Comparison of ENCODE assay signal across 8 cellular contexts in genomic region chr6:142301421-142302391, GRCh38. TPM values are rescaled to one million over a fixed set of nuclear protein-coding genes. Genes with fewer than 3 reads are reported as not detected.
DNase-seq lines count a peak whose midpoint lies in the region; ATAC-seq and TF ChIP-seq lines count a peak whose summit lies in the region.

Gene ADGRG6 (plus strand): TSS chr6:142302007. CDS start chr6:142302330, 323 bp downstream.

- no peak within 1 kb of the TSS for H3K27ac ChIP-seq in uterus

- peak; percentile 80 for DNase-seq in NCI-H69 (lab: John Stamatoyannopoulos, UW)
- DNase-seq in germinal center (ENCODE audit: low spot score), result peak; percentile 28
- no peak for DNase-seq in osteocyte (ENCODE audit: extremely low spot score, unreplicated experiment)
- DNase-seq in uterus, result no peak
- no peak for DNase-seq in NCI-H2196 treated with DMSO at 0.1 percent for 48 hours (lab: John Stamatoyannopoulos, UW; ENCODE audit: unreplicated experiment)

- H3K4me1 Mint-ChIP-seq in activated T-helper 17 cell treated with anti-CD3 and anti-CD28 coated beads, Interleukin-2, amount 50 U/mL, for 72 hours, result no peaks in the 10 kb centered on the region
- peaks cover 16% of the 10 kb centered on the region for H3K4me1 Mint-ChIP-seq in osteocyte (ENCODE audit: unreplicated experiment)

- peaks cover 0 to 5% of the 10 kb centered on the region in 2 donors for H3K4me1 ChIP-seq in uterus

- TF ChIP-seq CTCF in osteocyte (IDR thresholded peaks at IDR 0.05) (no peak), uterus (IDR thresholded peaks at IDR 0.05) (no peak)

- no peaks in the 10 kb centered on the region for H3K27me3 ChIP-seq in uterus

- peak within 1 kb of the TSS; percentile 59 for H3K4me3 Mint-ChIP-seq in activated T-helper 17 cell treated with anti-CD3 and anti-CD28 coated beads, Interleukin-2, amount 50 U/mL, for 72 hours
- H3K4me3 Mint-ChIP-seq in osteocyte (ENCODE audit: unreplicated experiment), result peak within 1 kb of the TSS; percentile 75

- H3K27me3 Mint-ChIP-seq in activated T-helper 17 cell treated with anti-CD3 and anti-CD28 coated beads, Interleukin-2, amount 50 U/mL, for 72 hours, result peaks cover 20% of the 10 kb centered on the region
- peaks cover 4% of the 10 kb centered on the region for H3K27me3 Mint-ChIP-seq in osteocyte (ENCODE audit: unreplicated experiment)

- no peaks in the 10 kb centered on the region for H3K36me3 ChIP-seq in uterus

- ATAC-seq in GM18511 (IDR thresholded peaks at IDR 0.05; ENCODE audit: unreplicated experiment), result peak; percentile 78
- ATAC-seq in HG02798 (IDR thresholded peaks at IDR 0.05; ENCODE audit: poor library complexity, unreplicated experiment), result peak; percentile 76
- peak; percentile 78 for ATAC-seq in activated T-helper 17 cell treated with anti-CD3 and anti-CD28 coated beads, Interleukin-2, amount 50 U/mL, for 72 hours (replicated peaks)

- no peaks in the 10 kb centered on the region for H3K9me3 ChIP-seq in uterus

- no peaks in the 10 kb centered on the region for H3K36me3 Mint-ChIP-seq in activated T-helper 17 cell treated with anti-CD3 and anti-CD28 coated beads, Interleukin-2, amount 50 U/mL, for 72 hours (ENCODE audit: low read depth)
- no peaks in the 10 kb centered on the region for H3K36me3 Mint-ChIP-seq in osteocyte (ENCODE audit: unreplicated experiment)

- H3K9me3 Mint-ChIP-seq in activated T-helper 17 cell treated with anti-CD3 and anti-CD28 coated beads, Interleukin-2, amount 50 U/mL, for 72 hours, result no peaks in the 10 kb centered on the region
- no peaks in the 10 kb centered on the region for H3K9me3 Mint-ChIP-seq in osteocyte (ENCODE audit: unreplicated experiment)

- TF ChIP-seq POLR2A in uterus (IDR thresholded peaks at IDR 0.05), result no peak

- no peak within 1 kb of the TSS for H3K27ac Mint-ChIP-seq in activated T-helper 17 cell treated with anti-CD3 and anti-CD28 coated beads, Interleukin-2, amount 50 U/mL, for 72 hours
- no peak within 1 kb of the TSS for H3K27ac Mint-ChIP-seq in osteocyte (ENCODE audit: unreplicated experiment)

- H3K4me3 ChIP-seq in uterus, result peak within 1 kb of the TSS; percentile 19 to 27

- intact Hi-C loops in uterus (cut with DNase I; ENCODE audit: low total_unique reads), result no loop called here

RNA-seq across cellular contexts. Expression of gene ADGRG6, which starts in this region (rescaled TPM):
- total RNA-seq in activated T-helper 17 cell treated with anti-CD3 and anti-CD28 coated beads, Interleukin-2, amount 50 U/mL, for 72 hours, result under 1 TPM in 1 of 2 donors, not detected in 1; 0.11 TPM
- 0.51 and 0.97 TPM in 2 replicates for total RNA-seq in osteocyte
- 10 to 100 TPM in 2 of 4 donors, 1 to 10 TPM in 2; 3.6 to 23.8 (median 9.5) TPM for total RNA-seq in uterus

Comparison
In these comparisons a context has a peak if more than half of its experiments do, and no peak if none do; other contexts are left out.
1. Peak in ATAC-seq in activated T-helper 17 cell treated with anti-CD3 and anti-CD28 coated beads, Interleukin-2, amount 50 U/mL, for 72 hours; RNA of the gene not detected or under 1 TPM.
2. DNase-seq: peak in NCI-H69 (single experiment) and germinal center (single experiment); none in osteocyte (single experiment), uterus (0 of 2) and NCI-H2196 treated with DMSO at 0.1 percent for 48 hours (single experiment).
3. Peak in every context shown above with its lines, with median percentiles within 50 percentile points of each other: ATAC-seq.